Comparison of ENCODE assay signal across 21 cellular contexts in the genomic region with DNA sequence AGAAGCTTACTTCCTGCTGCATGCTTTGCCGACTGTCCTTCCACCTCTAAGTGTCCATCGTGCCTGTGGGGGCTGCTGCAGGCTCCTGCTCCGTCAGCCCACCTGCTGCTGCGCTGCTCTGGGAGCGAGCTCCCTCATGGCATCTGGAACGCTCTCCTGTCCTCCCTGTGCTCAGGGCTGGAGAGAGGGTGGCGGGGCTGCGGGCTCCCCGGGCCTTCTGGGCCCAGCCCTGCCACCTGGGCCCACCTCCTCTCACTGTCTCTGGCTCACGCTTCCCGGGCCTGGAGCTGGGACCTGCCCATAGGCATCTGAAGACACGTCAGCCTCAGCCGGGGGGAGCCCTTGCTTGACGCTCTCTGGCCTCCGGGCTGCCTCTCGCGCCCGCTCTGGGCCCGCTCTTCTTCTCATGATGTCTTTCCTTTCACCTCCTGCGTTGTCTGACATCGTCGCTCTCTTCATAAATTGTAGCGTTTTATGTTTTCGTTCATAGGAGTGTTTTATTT. TPM values are rescaled to one million over a fixed set of nuclear protein-coding genes. Genes with fewer than 3 reads are reported as not detected.
A peak's percentile ranks its signal among the peaks of the same experiment; 100 is the strongest.
DNase-seq lines count a peak whose midpoint lies in the region; ATAC-seq, FAIRE-seq and TF ChIP-seq lines count a peak whose summit lies in the region.
"Had no signal": no experiment of that assay in that cellular context is flagged by ENCODE, and none has a peak within 500 bp of the region (broad histone marks: within the 10 kb centered on the region; RNA-seq: fewer than 3 reads in every experiment).

No MANE protein-coding gene starts in this region.

- no peak overlapping the region for H3K14ac ChIP-seq in neuronal stem cell (ENCODE audit: low read length)

- H3K4me2 ChIP-seq in mammary epithelial cell (ENCODE audit: insufficient read depth, low read depth, low read length) (no peak overlapping the region), neuronal stem cell (ENCODE audit: insufficient read depth, low read length, poor library complexity, severe bottlenecking) (no peak overlapping the region)

- 97% methylated on average over 24 of the region's 24 CpGs for WGBS in mammary epithelial cell (ENCODE audit: low coverage, missing lambda C conversion rate)
- whole genome bisulfite sequencing in neuronal stem cell (ENCODE audit: extremely low coverage in 2 of 2, insufficient read length in 2 of 2, insufficient replicate concordance in 1 of 2), 2 donors = no CpG with 5 or more reads among the region's 24 CpGs
- 91 to 94% methylated on average over 24 of the region's 24 CpGs for WGBS in pancreas, 2 donors

- H4K20me1 ChIP-seq in mammary epithelial cell (ENCODE audit: insufficient read depth, low read length) = no peaks in the 10 kb centered on the region

- BruUV-seq in MCF 10A (replicated peaks; lab: Mats Ljungman, UMichigan) (no TSS peak), mammary epithelial cell (replicated peaks; lab: Mats Ljungman, UMichigan) (no TSS peak)

- H3K27me3 Mint-ChIP-seq in MCF 10A (ENCODE audit: insufficient read depth, unreplicated experiment) = no peaks in the 10 kb centered on the region
- no peaks in the 10 kb centered on the region for H3K27me3 Mint-ChIP-seq in stimulated activated memory B cell treated with anti-CD40 and anti-IgM and Interleukin-4, amounts not matched to agents 10 μg/mL and 1 μg/mL and 100 μg/mL, for 72 hours
- H3K27me3 Mint-ChIP-seq: CD8-positive, alpha-beta memory T cell had no signal

- H3K27ac ChIP-seq in mammary epithelial cell (ENCODE audit: insufficient read depth, low read depth, low read length) = no peak overlapping the region
- no peak overlapping the region for H3K27ac ChIP-seq in neuronal stem cell (replicated peaks; ENCODE audit: low read length)
- no peak overlapping the region for H3K27ac ChIP-seq in pancreas
- H3K27ac ChIP-seq: HL-60, SK-N-MC had no signal

- no peak overlapping the region for H3K4me3 ChIP-seq in mammary epithelial cell (replicated peaks in 1 of 3; ENCODE audit: insufficient read depth in 1 of 3, low read depth in 2 of 3, low read length in 3 of 3)
- no peak overlapping the region for H3K4me3 ChIP-seq in neuronal stem cell (ENCODE audit: low read length in 2 of 2)
- H3K4me3 ChIP-seq in pancreas = no peak overlapping the region
- H3K4me3 ChIP-seq: HAP-1, SK-N-MC had no signal

- peaks cover 2% of the 10 kb centered on the region for H3K36me3 ChIP-seq in mammary epithelial cell (ENCODE audit: insufficient read depth, low read length)
- peaks cover 42 to 82% of the 10 kb centered on the region in 2 donors for H3K36me3 ChIP-seq in neuronal stem cell (replicated peaks in 1 of 2; ENCODE audit: control insufficient read depth in 2 of 2, insufficient read depth in 2 of 2, low read length in 2 of 2)
- H3K36me3 ChIP-seq in pancreas = peaks cover 0 to 38% (median 14%) of the 10 kb centered on the region in 3 donors

- POLR2A ChIA-PET in MCF 10A (lab: Yijun Ruan, JAX) = interaction anchor here (0.6 to 5.3 kb wide), 14 partner anchors 11 to 134 kb away, joined by 3 to 95 read pairs (median 4); a partner anchor contains a TSS

- no peak for FAIRE-seq in pancreas (lab: Jason Lieb, UNC)
- FAIRE-seq: GM19239, HepG2 had no signal

- no peak overlapping the region for H2BK12ac ChIP-seq in neuronal stem cell (ENCODE audit: low read length)

- peak overlapping the region; percentile 89 for H3K27ac Mint-ChIP-seq in MCF 10A (ENCODE audit: low read depth, unreplicated experiment)
- H3K27ac Mint-ChIP-seq in stimulated activated memory B cell treated with anti-CD40 and anti-IgM and Interleukin-4, amounts not matched to agents 10 μg/mL and 1 μg/mL and 100 μg/mL, for 72 hours = peak overlapping the region; percentile 43

- TF ChIP-seq CTCF in MCF 10A (IDR thresholded peaks at IDR 0.05; ENCODE audit: unreplicated experiment) (no peak), mammary epithelial cell (conservative IDR thresholded peaks at IDR 0.05 in 1 of 2, IDR thresholded peaks at IDR 0.05 in 1 of 2; ENCODE audit: extremely low read depth in 1 of 2, insufficient read depth in 1 of 2, low read depth in 1 of 2, low read length in 2 of 2) (no peak), pancreas (IDR thresholded peaks at IDR 0.05) (no peak)

- H3K27me3 ChIP-seq in mammary epithelial cell (ENCODE audit: insufficient read depth, low read length) (no peaks in the 10 kb centered on the region), neuronal stem cell (ENCODE audit: control insufficient read depth in 3 of 3, insufficient read depth in 3 of 3, low read depth in 1 of 3, low read length in 3 of 3) (no peaks in the 10 kb centered on the region), pancreas (no peaks in the 10 kb centered on the region)

- H3K9ac ChIP-seq in mammary epithelial cell (ENCODE audit: insufficient read depth, low read length) (no peak overlapping the region), neuronal stem cell (ENCODE audit: low read depth, low read length, poor library complexity) (peak overlapping the region; percentile 60)

- H3K79me2 ChIP-seq in mammary epithelial cell (ENCODE audit: insufficient read depth, low read length) = no peaks in the 10 kb centered on the region

- peaks cover 4% of the 10 kb centered on the region for H3K9me3 ChIP-seq in mammary epithelial cell (replicated peaks; ENCODE audit: insufficient read depth, low read length)
- peaks cover 0 to 13% of the 10 kb centered on the region in 2 donors for H3K9me3 ChIP-seq in neuronal stem cell (replicated peaks in 1 of 2; ENCODE audit: control insufficient read depth in 2 of 2, insufficient read depth in 1 of 2, low read depth in 1 of 2, low read length in 2 of 2)
- no peaks in the 10 kb centered on the region for H3K9me3 ChIP-seq in pancreas
- H3K9me3 ChIP-seq: HAP-1 had no signal

- no peak for DNase-seq in MCF 10A (ENCODE audit: unreplicated experiment)
- DNase-seq in mammary epithelial cell = no peak
- peak; percentile 31 for DNase-seq in cerebellar cortex (ENCODE audit: low spot score)
- no peak for DNase-seq in neuronal stem cell (ENCODE audit: low spot score)
- no peak for DNase-seq in NCI-H510A treated with DMSO at 0.1 percent for 48 hours (lab: John Stamatoyannopoulos, UW)
- no peak for DNase-seq in pancreas
- DNase-seq: 8988T; CD8-positive, alpha-beta memory T cell; GDM1; KG1; NCI-H1105; NCI-H2029 treated with DMSO at 0.1 percent for 48 hours; NCI-H524 treated with DMSO at 0.1 percent for 48 hours; SHP77 treated with DMSO at 0.1 percent for 48 hours had no signal

- no peak overlapping the region for H4K91ac ChIP-seq in neuronal stem cell (ENCODE audit: low read depth, low read length, poor library complexity)

- intact Hi-C loops in MCF 10A (cut with micrococcal nuclease) = loop anchor here (2.0 kb wide), 1 partner anchor 26 kb away; a partner anchor contains a TSS
- intact Hi-C loops in mammary epithelial cell (cut with micrococcal nuclease) = no loop called here
- intact Hi-C loops in pancreas (cut with DNase I) = no loop called here

- H3K4me1 ChIP-seq in mammary epithelial cell (ENCODE audit: insufficient read depth, low read length) = peaks cover 19% of the 10 kb centered on the region
- no peaks in the 10 kb centered on the region for H3K4me1 ChIP-seq in neuronal stem cell (ENCODE audit: control insufficient read depth in 2 of 2, insufficient read depth in 1 of 2, low read depth in 1 of 2, low read length in 2 of 2)
- no peaks in the 10 kb centered on the region for H3K4me1 ChIP-seq in pancreas
- H3K4me1 ChIP-seq: HAP-1 had no signal

- CTCF ChIA-PET in MCF 10A (lab: Yijun Ruan, JAX) (interaction anchor here (1.2 to 2.2 kb wide), 6 partner anchors 20 to 38 kb away, joined by 3 to 13 read pairs (median 6); a partner anchor contains a TSS), mammary epithelial cell (lab: Charles Lee; ENCODE audit: low non-redundant PET) (interaction anchor here (0.6 kb wide), 1 partner anchor 26 kb away, joined by 3 read pairs; no protein-coding TSS in a partner anchor)

- dilution Hi-C loops in mammary epithelial cell (cut with HindIII; ENCODE audit: low sequenced_read_pairs) = no loop called here

- H2BK15ac ChIP-seq in neuronal stem cell (ENCODE audit: low read length) = no peak overlapping the region

- no peak overlapping the region for H3K4ac ChIP-seq in neuronal stem cell (ENCODE audit: low read length)

- peaks cover 34% of the 10 kb centered on the region for H3K4me1 Mint-ChIP-seq in MCF 10A (ENCODE audit: insufficient read depth, unreplicated experiment)
- no peaks in the 10 kb centered on the region for H3K4me1 Mint-ChIP-seq in stimulated activated memory B cell treated with anti-CD40 and anti-IgM and Interleukin-4, amounts not matched to agents 10 μg/mL and 1 μg/mL and 100 μg/mL, for 72 hours
- H3K4me1 Mint-ChIP-seq: CD8-positive, alpha-beta memory T cell had no signal

- H3K23ac ChIP-seq in neuronal stem cell (ENCODE audit: low read depth, low read length, poor library complexity) = no peak overlapping the region

- H2AFZ ChIP-seq in mammary epithelial cell (ENCODE audit: low read depth, low read length) = no peak overlapping the region
- H2AFZ ChIP-seq in neuronal stem cell (ENCODE audit: low read length) = no peak overlapping the region

- H2AK5ac ChIP-seq in neuronal stem cell (ENCODE audit: low read depth, low read length) = no peak overlapping the region

- no peak overlapping the region for H4K8ac ChIP-seq in neuronal stem cell (ENCODE audit: low read depth, low read length)

- H3K4me3 Mint-ChIP-seq in MCF 10A (ENCODE audit: unreplicated experiment) = peak overlapping the region; percentile 17
- no peak overlapping the region for H3K4me3 Mint-ChIP-seq in stimulated activated memory B cell treated with anti-CD40 and anti-IgM and Interleukin-4, amounts not matched to agents 10 μg/mL and 1 μg/mL and 100 μg/mL, for 72 hours
- H3K4me3 Mint-ChIP-seq: CD8-positive, alpha-beta memory T cell had no signal

- H3K36me3 Mint-ChIP-seq in MCF 10A (ENCODE audit: insufficient read depth, unreplicated experiment) = peaks cover 36% of the 10 kb centered on the region
- H3K36me3 Mint-ChIP-seq in stimulated activated memory B cell treated with anti-CD40 and anti-IgM and Interleukin-4, amounts not matched to agents 10 μg/mL and 1 μg/mL and 100 μg/mL, for 72 hours = peaks cover 34% of the 10 kb centered on the region

- ATAC-seq in stimulated activated memory B cell treated with anti-CD40 and anti-IgM and Interleukin-4, amounts not matched to agents 10 μg/mL and 1 μg/mL and 100 μg/mL, for 72 hours = no peak
- no peak for ATAC-seq in pancreas
- ATAC-seq in HG03139 (IDR thresholded peaks at IDR 0.05; ENCODE audit: unreplicated experiment) = no peak
- ATAC-seq: HepG2 had no signal

- H3K9me3 Mint-ChIP-seq in MCF 10A (ENCODE audit: unreplicated experiment) = no peaks in the 10 kb centered on the region
- no peaks in the 10 kb centered on the region for H3K9me3 Mint-ChIP-seq in stimulated activated memory B cell treated with anti-CD40 and anti-IgM and Interleukin-4, amounts not matched to agents 10 μg/mL and 1 μg/mL and 100 μg/mL, for 72 hours
- H3K9me3 Mint-ChIP-seq: CD8-positive, alpha-beta memory T cell had no signal

- no peak overlapping the region for H3K18ac ChIP-seq in neuronal stem cell (ENCODE audit: low read length)

- H2BK5ac ChIP-seq in neuronal stem cell (ENCODE audit: low read length) = no peak overlapping the region

- H2BK120ac ChIP-seq in neuronal stem cell (ENCODE audit: low read depth, low read length) = no peak overlapping the region

- peaks cover 9% of the 10 kb centered on the region for H3K79me1 ChIP-seq in neuronal stem cell (ENCODE audit: low read depth, low read length)

- in situ Hi-C loops in mammary epithelial cell (cut with MboI; ENCODE audit: low sequenced_read_pairs in 2 of 2) = no loop called here

RNA-seq across cellular contexts. Expression of a gene that starts 27.0 kb away (rescaled TPM):
- total RNA-seq in MCF 10A (2022) (44.0 and 44.8 TPM in 2 replicates), mammary epithelial cell (10 to 100 TPM; 23.4 to 26.2 TPM), pancreas (10 to 100 TPM; 27.4 to 37.8 (median 30.4) TPM)
- polyA plus RNA-seq in mammary epithelial cell (18.8 TPM), pancreas (100 to 1,000 TPM; 232 to 297 TPM)
- 1.4 TPM for polyA minus RNA-seq in mammary epithelial cell
- 38.5 TPM for polyA plus RNA-seq in neuronal stem cell (2013, experiment 1 of 2)
- polyA plus RNA-seq in neuronal stem cell (2013, experiment 2 of 2) = 35.4 TPM

RNA-seq across cellular contexts. Expression of a gene that starts 28.2 kb away (rescaled TPM):
- total RNA-seq in MCF 10A (2022) (20.6 TPM in 2 replicates), mammary epithelial cell (10 to 100 TPM; 17.2 to 29.0 TPM), pancreas (1 to 10 TPM; 4.7 to 10.0 (median 6.8) TPM)
- polyA plus RNA-seq in mammary epithelial cell (7.0 TPM), pancreas (10 to 100 TPM; 18.4 to 37.9 TPM)
- 2.3 TPM for polyA minus RNA-seq in mammary epithelial cell
- 3.6 TPM for polyA plus RNA-seq in neuronal stem cell (2013, experiment 1 of 2)
- polyA plus RNA-seq in neuronal stem cell (2013, experiment 2 of 2) = 3.3 TPM

RNA-seq across cellular contexts. Expression of a gene that starts 28.5 kb away (rescaled TPM):
- total RNA-seq in MCF 10A (2022) (82.2 and 102 TPM in 2 replicates), mammary epithelial cell (10 to 100 TPM; 34.7 to 99.4 TPM), pancreas (10 to 100 TPM; 42.4 to 74.5 (median 54.7) TPM)
- polyA plus RNA-seq in mammary epithelial cell (90.3 TPM), pancreas (10 to 100 TPM; 76.0 to 84.1 TPM)
- polyA minus RNA-seq in mammary epithelial cell = 59.3 TPM
- 108 TPM for polyA plus RNA-seq in neuronal stem cell (2013, experiment 1 of 2)
- polyA plus RNA-seq in neuronal stem cell (2013, experiment 2 of 2) = 110 TPM

RNA-seq across cellular contexts. Expression of a gene that starts 38.0 kb away (rescaled TPM):
- total RNA-seq in MCF 10A (2022) = 21.6 and 22.2 TPM in 2 replicates
- 10 to 100 TPM; 20.9 to 43.0 TPM for total RNA-seq in mammary epithelial cell
- polyA plus RNA-seq in mammary epithelial cell = 23.2 TPM
- polyA minus RNA-seq in mammary epithelial cell = 2.4 TPM
- polyA plus RNA-seq in neuronal stem cell (2013, experiment 1 of 2) = 25.2 TPM
- 23.3 TPM for polyA plus RNA-seq in neuronal stem cell (2013, experiment 2 of 2)
- total RNA-seq in pancreas = 10 to 100 TPM; 19.2 to 41.3 (median 37.2) TPM
- polyA plus RNA-seq in pancreas = 100 to 1,000 TPM; 161 to 223 TPM

RNA-seq across cellular contexts. Expression of a gene that starts 38.4 kb away (rescaled TPM):
- 71.3 and 73.9 TPM in 2 replicates for total RNA-seq in MCF 10A (2022)
- 10 to 100 TPM; 64.3 to 67.0 TPM for total RNA-seq in mammary epithelial cell
- polyA plus RNA-seq in mammary epithelial cell = 56.6 TPM
- polyA minus RNA-seq in mammary epithelial cell = 5.5 TPM
- polyA plus RNA-seq in neuronal stem cell (2013, experiment 1 of 2) = 52.2 TPM
- 50.6 TPM for polyA plus RNA-seq in neuronal stem cell (2013, experiment 2 of 2)
- 10 to 100 TPM; 20.4 to 42.5 (median 25.6) TPM for total RNA-seq in pancreas
- 10 to 100 TPM; 55.7 to 58.8 TPM for polyA plus RNA-seq in pancreas
